In genomic region chr2:158153270-158154015, GRCh38 we compare ENCODE assay signal across 29 cellular contexts. TPM values are rescaled to one million over a fixed set of nuclear protein-coding genes. Genes with fewer than 3 reads are reported as not detected.
"Had no signal": no experiment of that assay in that cellular context is flagged by ENCODE, and none has a peak within 500 bp of the region (broad histone marks: within the 10 kb centered on the region; RNA-seq: fewer than 3 reads in every experiment).

No MANE protein-coding gene starts in this region.

- H3K27ac ChIP-seq: cardiac muscle cell, KMS-11, SK-N-MC, WERI-Rb-1 had no signal

- H3K36me3 ChIP-seq: cardiac muscle cell, WERI-Rb-1 had no signal

- DNase-seq: activated CD4-positive, alpha-beta memory T cell treated with anti-CD3 and anti-CD28 coated beads, Interleukin-2, amount 10 ng/mL, durations not matched to agents 7 days and 5 days; activated CD4-positive, alpha-beta T cell treated with anti-CD3 and anti-CD28 coated beads for 36 hours; activated CD4-positive, alpha-beta T cell treated with anti-CD3 and anti-CD28 coated beads, Interleukin-2, amount 50 U/mL, for 1 hour; activated gamma-delta T cell; activated naive CD4-positive, alpha-beta T cell treated with anti-CD3 and anti-CD28 coated beads for 36 hours; activated T-cell treated with anti-CD3 and anti-CD28 coated beads for 4 hours; activated T-cell treated with anti-CD3 and anti-CD28 coated beads, Interleukin-2, amount 50 U/mL, for 48 hours; amygdala; MM.1S; NCI-H1105 treated with DMSO at 0.1 percent for 48 hours; NCI-H1436 treated with DMSO at 0.1 percent for 48 hours; NCI-H187; NCI-H2081; NCI-H446 treated with DMSO at 0.1 percent for 48 hours; NCI-H526; NCI-H82; SIG-M5; T-cell; T-helper 2 cell; T1000; WERI-Rb-1 had no signal

- H3K4me2 ChIP-seq: KMS-11 had no signal

- ATAC-seq: activated CD4-positive, alpha-beta T cell treated with anti-CD3 and anti-CD28 coated beads for 36 hours; activated T-helper 17 cell treated with anti-CD3 and anti-CD28 coated beads, Interleukin-2, amount 50 U/mL, for 72 hours; T-cell had no signal

- FAIRE-seq: astrocyte had no signal

- H3K4me3 ChIP-seq: cardiac muscle cell, SK-N-MC had no signal

- H3K9ac ChIP-seq: KMS-11 had no signal

- H3K27me3 ChIP-seq: cardiac muscle cell had no signal

RNA-seq across cellular contexts. Expression of gene UPP2, which starts 51.8 kb away (rescaled TPM):
- total RNA-seq: activated CD4-positive, alpha-beta memory T cell treated with anti-CD3 and anti-CD28 coated beads, Interleukin-2, amount 10 ng/mL, durations not matched to agents 7 days and 5 days; activated CD4-positive, alpha-beta T cell treated with anti-CD3 and anti-CD28 coated beads for 36 hours; activated CD8-positive, alpha-beta memory T cell treated with anti-CD3 and anti-CD28 coated beads for 36 hours; activated naive CD4-positive, alpha-beta T cell treated with anti-CD3 and anti-CD28 coated beads for 36 hours; activated T-helper 17 cell treated with anti-CD3 and anti-CD28 coated beads, Interleukin-2, amount 50 U/mL, for 72 hours; astrocyte; cardiac muscle cell; OCI-LY7; RPMI7951; T-cell had no signal
- polyA plus RNA-seq: cardiac muscle cell had no signal
